13 cellular contexts compared by ENCODE assay signal in the genomic region with DNA sequence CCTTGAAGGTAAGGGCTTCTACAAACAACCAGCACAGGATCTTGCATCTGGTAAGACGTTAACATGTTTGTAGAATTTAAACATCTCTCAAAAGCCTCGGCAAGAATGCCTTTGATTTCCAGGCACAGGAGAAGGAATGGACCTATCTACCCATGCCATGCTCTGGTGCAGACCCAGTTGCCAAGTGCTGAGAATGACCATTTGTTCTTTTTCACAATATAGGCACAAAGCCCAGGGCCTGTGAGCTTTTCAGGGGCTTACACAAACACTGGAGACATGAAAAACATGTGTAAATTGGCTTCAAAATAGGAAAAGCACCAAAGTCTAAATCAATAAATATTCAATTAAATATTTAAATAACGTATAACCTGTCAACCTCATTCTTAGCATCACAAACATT.
A peak's percentile ranks its signal among the peaks of the same experiment; 100 is the strongest.
DNase-seq lines count a peak whose midpoint lies in the region; ATAC-seq lines count a peak whose summit lies in the region.
"Had no signal": no experiment of that assay in that cellular context is flagged by ENCODE, and none has a peak within 500 bp of the region (broad histone marks: within the 10 kb centered on the region; RNA-seq: fewer than 3 reads in every experiment).

No MANE protein-coding gene starts in this region.

- DNase-seq in head of caudate nucleus (peak in 33 of 42 donors; percentile 2 to 79 (median 51)), midbrain (lab: John Stamatoyannopoulos, UW) (peak; percentile 68), putamen (ENCODE audit: low spot score) (peak; percentile 76), NCI-H187 treated with DMSO at 0.1 percent for 48 hours (lab: John Stamatoyannopoulos, UW) (no peak)
- DNase-seq in stimulated activated naive CD4-positive, alpha-beta T cell (lab: John Stamatoyannopoulos, UW) = no peak
- DNase-seq: Caco-2; CD8-positive, alpha-beta memory T cell; DND-41; GDM1; GOT3; H9 had no signal

- ATAC-seq in HG03196 (IDR thresholded peaks at IDR 0.05; ENCODE audit: unreplicated experiment) = no peak
- ATAC-seq: A549 had no signal

- intact Hi-C loops in head of caudate nucleus (cut with DNase I) = no loop called here

Comparison
In these comparisons a context has a peak if more than half of its experiments do, and no peak if none do; other contexts are left out.
1. DNase-seq: peak in head of caudate nucleus (33 of 42), midbrain (single experiment) and putamen (single experiment); none in stimulated activated naive CD4-positive, alpha-beta T cell (0 of 6) and NCI-H187 treated with DMSO at 0.1 percent for 48 hours (single experiment).